In the genomic region with DNA sequence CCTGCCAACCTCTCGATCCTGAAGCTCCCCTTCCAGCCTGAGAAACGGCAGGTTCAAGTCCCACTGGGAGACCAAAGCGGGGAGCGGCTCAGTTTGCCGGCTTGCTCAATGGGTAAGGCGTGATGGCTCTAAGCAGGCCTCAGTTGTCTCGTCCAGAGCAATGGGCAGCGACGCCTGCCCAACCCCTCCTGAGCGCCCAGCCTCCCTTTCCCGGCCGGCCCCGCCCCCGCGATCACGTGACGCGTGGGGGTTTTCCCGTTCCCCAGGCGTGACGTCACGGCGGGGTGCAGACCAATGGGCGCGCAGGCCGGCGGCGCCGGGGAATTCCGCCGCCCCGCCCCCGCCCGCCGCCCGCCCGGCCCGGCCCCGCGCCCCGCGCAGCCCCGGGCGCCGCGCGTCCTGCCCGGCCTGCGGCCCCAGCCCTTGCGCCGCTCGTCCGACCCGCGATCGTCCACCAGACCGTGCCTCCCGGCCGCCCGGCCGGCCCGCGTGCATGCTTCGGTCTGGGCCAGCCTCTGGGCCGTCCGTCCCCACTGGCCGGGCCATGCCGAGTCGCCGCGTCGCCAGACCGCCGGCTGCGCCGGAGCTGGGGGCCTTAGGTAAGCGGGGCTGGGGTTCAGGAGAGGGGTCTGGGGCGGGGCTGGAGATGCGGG, we compare ENCODE assay signal across 8 cellular contexts. TPM values are rescaled to one million over a fixed set of nuclear protein-coding genes. Genes with fewer than 3 reads are reported as not detected.
DNase-seq lines count a peak whose midpoint lies in the region; ATAC-seq and TF ChIP-seq lines count a peak whose summit lies in the region.

A gene with protein sequence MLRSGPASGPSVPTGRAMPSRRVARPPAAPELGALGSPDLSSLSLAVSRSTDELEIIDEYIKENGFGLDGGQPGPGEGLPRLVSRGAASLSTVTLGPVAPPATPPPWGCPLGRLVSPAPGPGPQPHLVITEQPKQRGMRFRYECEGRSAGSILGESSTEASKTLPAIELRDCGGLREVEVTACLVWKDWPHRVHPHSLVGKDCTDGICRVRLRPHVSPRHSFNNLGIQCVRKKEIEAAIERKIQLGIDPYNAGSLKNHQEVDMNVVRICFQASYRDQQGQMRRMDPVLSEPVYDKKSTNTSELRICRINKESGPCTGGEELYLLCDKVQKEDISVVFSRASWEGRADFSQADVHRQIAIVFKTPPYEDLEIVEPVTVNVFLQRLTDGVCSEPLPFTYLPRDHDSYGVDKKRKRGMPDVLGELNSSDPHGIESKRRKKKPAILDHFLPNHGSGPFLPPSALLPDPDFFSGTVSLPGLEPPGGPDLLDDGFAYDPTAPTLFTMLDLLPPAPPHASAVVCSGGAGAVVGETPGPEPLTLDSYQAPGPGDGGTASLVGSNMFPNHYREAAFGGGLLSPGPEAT (plus strand): TSS at position 378 of the 653 bp plus-strand sequence. CDS start 116 bp downstream, at position 494.

- H3K36me3 ChIP-seq in Peyer's patch: no peaks in the 10 kb centered on the region
- H3K36me3 ChIP-seq in naive thymus-derived CD4-positive, alpha-beta T cell (ENCODE audit: control insufficient read depth in 2 of 3, insufficient read depth in 3 of 3, low read length in 3 of 3): peaks cover 0 to 3% (median 0%) of the 10 kb centered on the region in 3 experiments

- intact Hi-C loops in activated T-helper 1 cell treated with anti-CD3 and anti-CD28 coated beads, Interleukin-12 subunit alpha, Interleukin-12 subunit beta, Interleukin-2, Interleukin-4 antibody, amounts not matched to agents 30 ng/mL and 10 ng/mL and 1 ng/mL, durations not matched to agents 14 hours and 24 hours and 36 hours (cut with micrococcal nuclease): loop anchor here (1.0 to 5.0 kb wide), 3 partner anchors 75 to 792 kb away; a partner anchor contains a TSS
- intact Hi-C loops in naive thymus-derived CD4-positive, alpha-beta T cell (cut with micrococcal nuclease): loop anchor here (1.0 to 5.0 kb wide), 9 partner anchors 46 to 496 kb away; a partner anchor contains a TSS

- H3K9me3 Mint-ChIP-seq in IgD-negative memory B cell: peaks cover 0 to 3% (median 0%) of the 10 kb centered on the region in 3 donors
- H3K9me3 Mint-ChIP-seq in activated T-helper 1 cell treated with anti-CD3 and anti-CD28 coated beads, Interleukin-12 subunit alpha, Interleukin-12 subunit beta, Interleukin-2, Interleukin-4 antibody, amounts not matched to agents 30 ng/mL and 10 ng/mL and 1 ng/mL, durations not matched to agents 14 hours and 24 hours and 36 hours: no peaks in the 10 kb centered on the region
- peaks cover 0 to 4% (median 0%) of the 10 kb centered on the region in 11 donors for H3K9me3 Mint-ChIP-seq in naive thymus-derived CD4-positive, alpha-beta T cell
- no peaks in the 10 kb centered on the region for H3K9me3 Mint-ChIP-seq in stimulated activated effector memory CD8-positive, alpha-beta T cell treated with anti-CD3 and anti-CD28 coated beads, Interleukin-12 subunit alpha, Interleukin-12 subunit beta, amount 100 ng/mL, for 72 hours

- CTCF ChIA-PET in naive thymus-derived CD4-positive, alpha-beta T cell (lab: Charles Lee): no interaction called here

- H3K36me3 Mint-ChIP-seq in IgD-negative memory B cell: peaks cover 2% of the 10 kb centered on the region
- H3K36me3 Mint-ChIP-seq in activated T-helper 1 cell treated with anti-CD3 and anti-CD28 coated beads, Interleukin-12 subunit alpha, Interleukin-12 subunit beta, Interleukin-2, Interleukin-4 antibody, amounts not matched to agents 30 ng/mL and 10 ng/mL and 1 ng/mL, durations not matched to agents 14 hours and 24 hours and 36 hours (ENCODE audit: low read depth): peaks cover 10% of the 10 kb centered on the region
- H3K36me3 Mint-ChIP-seq in naive thymus-derived CD4-positive, alpha-beta T cell: peaks cover 0 to 4% (median 0%) of the 10 kb centered on the region in 5 donors
- H3K36me3 Mint-ChIP-seq in stimulated activated effector memory CD8-positive, alpha-beta T cell treated with anti-CD3 and anti-CD28 coated beads, Interleukin-12 subunit alpha, Interleukin-12 subunit beta, amount 100 ng/mL, for 72 hours: peaks cover 49% of the 10 kb centered on the region

- H3K4me1 ChIP-seq in Peyer's patch: peaks cover 0 to 19% (median 6%) of the 10 kb centered on the region in 4 donors
- H3K4me1 ChIP-seq in naive thymus-derived CD4-positive, alpha-beta T cell (ENCODE audit: control insufficient read depth in 2 of 2, insufficient read depth in 2 of 2, low read length in 2 of 2): peaks cover 8 to 13% of the 10 kb centered on the region in 2 donors

- TF ChIP-seq POLR2A in Peyer's patch (IDR thresholded peaks at IDR 0.05): no peak

- peak; percentile 7 for DNase-seq in DMS114 treated with DMSO at 0.1 percent for 48 hours (lab: John Stamatoyannopoulos, UW; ENCODE audit: unreplicated experiment)
- DNase-seq in Peyer's patch: peak; percentile 97 to 98 (median 98)
- DNase-seq in activated T-helper 1 cell treated with anti-CD3 and anti-CD28 coated beads, Interleukin-12 subunit alpha, Interleukin-12 subunit beta, Interleukin-2, Interleukin-4 antibody, amounts not matched to agents 30 ng/mL and 10 ng/mL and 1 ng/mL, durations not matched to agents 14 hours and 24 hours and 36 hours (ENCODE audit: low spot score): peak; percentile 96
- DNase-seq in fibroblast of gingiva (ENCODE audit: low read depth): peak; percentile 89
- peak; percentile 90 to 100 (median 94) for DNase-seq in naive thymus-derived CD4-positive, alpha-beta T cell
- DNase-seq in stimulated activated effector memory CD8-positive, alpha-beta T cell treated with anti-CD3 and anti-CD28 coated beads, Interleukin-12 subunit alpha, Interleukin-12 subunit beta, amount 100 ng/mL, for 72 hours (ENCODE audit: low spot score in 2 of 2): peak; percentile 99

- peak within 1 kb of the TSS; percentile 97 to 100 (median 100) for H3K27ac ChIP-seq in Peyer's patch
- peak within 1 kb of the TSS; percentile 100 for H3K27ac ChIP-seq in naive thymus-derived CD4-positive, alpha-beta T cell (ENCODE audit: low read depth, low read length)

- H3K4me3 Mint-ChIP-seq in IgD-negative memory B cell: peak within 1 kb of the TSS; percentile 91 to 100 (median 96)
- H3K4me3 Mint-ChIP-seq in activated T-helper 1 cell treated with anti-CD3 and anti-CD28 coated beads, Interleukin-12 subunit alpha, Interleukin-12 subunit beta, Interleukin-2, Interleukin-4 antibody, amounts not matched to agents 30 ng/mL and 10 ng/mL and 1 ng/mL, durations not matched to agents 14 hours and 24 hours and 36 hours: peak within 1 kb of the TSS; percentile 91
- peak within 1 kb of the TSS; percentile 91 to 100 (median 96) for H3K4me3 Mint-ChIP-seq in naive thymus-derived CD4-positive, alpha-beta T cell
- peak within 1 kb of the TSS; percentile 86 for H3K4me3 Mint-ChIP-seq in stimulated activated effector memory CD8-positive, alpha-beta T cell treated with anti-CD3 and anti-CD28 coated beads, Interleukin-12 subunit alpha, Interleukin-12 subunit beta, amount 100 ng/mL, for 72 hours

- TF ChIP-seq CTCF in Peyer's patch (IDR thresholded peaks at IDR 0.05): no peak

- no peaks in the 10 kb centered on the region for H3K27me3 Mint-ChIP-seq in IgD-negative memory B cell
- no peaks in the 10 kb centered on the region for H3K27me3 Mint-ChIP-seq in activated T-helper 1 cell treated with anti-CD3 and anti-CD28 coated beads, Interleukin-12 subunit alpha, Interleukin-12 subunit beta, Interleukin-2, Interleukin-4 antibody, amounts not matched to agents 30 ng/mL and 10 ng/mL and 1 ng/mL, durations not matched to agents 14 hours and 24 hours and 36 hours (ENCODE audit: insufficient read depth)
- no peaks in the 10 kb centered on the region for H3K27me3 Mint-ChIP-seq in naive thymus-derived CD4-positive, alpha-beta T cell

- H3K4me1 Mint-ChIP-seq in IgD-negative memory B cell: peaks cover 16 to 18% (median 18%) of the 10 kb centered on the region in 3 donors
- peaks cover 11% of the 10 kb centered on the region for H3K4me1 Mint-ChIP-seq in activated T-helper 1 cell treated with anti-CD3 and anti-CD28 coated beads, Interleukin-12 subunit alpha, Interleukin-12 subunit beta, Interleukin-2, Interleukin-4 antibody, amounts not matched to agents 30 ng/mL and 10 ng/mL and 1 ng/mL, durations not matched to agents 14 hours and 24 hours and 36 hours (ENCODE audit: low read depth)
- H3K4me1 Mint-ChIP-seq in naive thymus-derived CD4-positive, alpha-beta T cell: peaks cover 8 to 25% (median 14%) of the 10 kb centered on the region in 7 donors
- H3K4me1 Mint-ChIP-seq in stimulated activated effector memory CD8-positive, alpha-beta T cell treated with anti-CD3 and anti-CD28 coated beads, Interleukin-12 subunit alpha, Interleukin-12 subunit beta, amount 100 ng/mL, for 72 hours: peaks cover 16% of the 10 kb centered on the region

- POLR2A ChIA-PET in naive thymus-derived CD4-positive, alpha-beta T cell (lab: Charles Lee): interaction anchor here (0.7 to 3.0 kb wide), 6 partner anchors 38 to 177 kb away, joined by 3 to 18 read pairs (median 7); a partner anchor contains a TSS

- peak within 1 kb of the TSS; percentile 71 to 98 (median 92) for H3K4me3 ChIP-seq in Peyer's patch
- H3K4me3 ChIP-seq in naive thymus-derived CD4-positive, alpha-beta T cell (ENCODE audit: low read length): peak within 1 kb of the TSS; percentile 92

- H3K27me3 ChIP-seq in Peyer's patch: no peaks in the 10 kb centered on the region
- no peaks in the 10 kb centered on the region for H3K27me3 ChIP-seq in naive thymus-derived CD4-positive, alpha-beta T cell (ENCODE audit: control insufficient read depth in 2 of 2, insufficient read depth in 2 of 2, low read length in 2 of 2)

- ATAC-seq in GM21529 (IDR thresholded peaks at IDR 0.05; ENCODE audit: unreplicated experiment): peak; percentile 53
- peak; percentile 75 for ATAC-seq in naive thymus-derived CD4-positive, alpha-beta T cell
- peak; percentile 83 for ATAC-seq in stimulated activated effector memory CD8-positive, alpha-beta T cell treated with anti-CD3 and anti-CD28 coated beads, Interleukin-12 subunit alpha, Interleukin-12 subunit beta, amount 100 ng/mL, for 72 hours

- H3K27ac Mint-ChIP-seq in IgD-negative memory B cell: peak within 1 kb of the TSS; percentile 97 to 100 (median 100)
- peak within 1 kb of the TSS; percentile 97 for H3K27ac Mint-ChIP-seq in activated T-helper 1 cell treated with anti-CD3 and anti-CD28 coated beads, Interleukin-12 subunit alpha, Interleukin-12 subunit beta, Interleukin-2, Interleukin-4 antibody, amounts not matched to agents 30 ng/mL and 10 ng/mL and 1 ng/mL, durations not matched to agents 14 hours and 24 hours and 36 hours
- peak within 1 kb of the TSS; percentile 93 to 100 (median 100) for H3K27ac Mint-ChIP-seq in naive thymus-derived CD4-positive, alpha-beta T cell
- H3K27ac Mint-ChIP-seq in stimulated activated effector memory CD8-positive, alpha-beta T cell treated with anti-CD3 and anti-CD28 coated beads, Interleukin-12 subunit alpha, Interleukin-12 subunit beta, amount 100 ng/mL, for 72 hours: peak within 1 kb of the TSS; percentile 97

- H3K9me3 ChIP-seq in Peyer's patch: no peaks in the 10 kb centered on the region
- H3K9me3 ChIP-seq in naive thymus-derived CD4-positive, alpha-beta T cell (ENCODE audit: control insufficient read depth in 2 of 3, low read length in 3 of 3): no peaks in the 10 kb centered on the region

RNA-seq across cellular contexts. Expression of the gene that starts here (rescaled TPM):
- 89.8 TPM for polyA plus RNA-seq in IgD-negative memory B cell
- total RNA-seq in Peyer's patch: 10 to 100 TPM; 13.3 to 49.8 (median 20.4) TPM
- total RNA-seq in activated T-helper 1 cell treated with anti-CD3 and anti-CD28 coated beads, Interleukin-12 subunit alpha, Interleukin-12 subunit beta, Interleukin-2, Interleukin-4 antibody, amounts not matched to agents 30 ng/mL and 10 ng/mL and 1 ng/mL, durations not matched to agents 14 hours and 24 hours and 36 hours: 73.3 and 77.5 TPM in 2 replicates
- total RNA-seq in naive thymus-derived CD4-positive, alpha-beta T cell: 10 to 100 TPM; 30.7 to 87.3 (median 71.3) TPM
- polyA plus RNA-seq in naive thymus-derived CD4-positive, alpha-beta T cell: 10 to 100 TPM; 13.4 to 14.7 TPM

Comparison
In these comparisons a context has a peak if more than half of its experiments do, and no peak if none do; other contexts are left out.
1. Peak in every context shown above with its lines: DNase-seq, ATAC-seq, H3K4me3 ChIP-seq and H3K27ac ChIP-seq.
2. DNase-seq: peak in every context shown above with its lines; median percentile 99 in stimulated activated effector memory CD8-positive, alpha-beta T cell treated with anti-CD3 and anti-CD28 coated beads, Interleukin-12 subunit alpha, Interleukin-12 subunit beta, amount 100 ng/mL, for 72 hours; 98 in Peyer's patch; 96 in activated T-helper 1 cell treated with anti-CD3 and anti-CD28 coated beads, Interleukin-12 subunit alpha, Interleukin-12 subunit beta, Interleukin-2, Interleukin-4 antibody, amounts not matched to agents 30 ng/mL and 10 ng/mL and 1 ng/mL, durations not matched to agents 14 hours and 24 hours and 36 hours; 94 in naive thymus-derived CD4-positive, alpha-beta T cell; 89 in fibroblast of gingiva; 7 in DMS114 treated with DMSO at 0.1 percent for 48 hours.